In the genomic region with DNA sequence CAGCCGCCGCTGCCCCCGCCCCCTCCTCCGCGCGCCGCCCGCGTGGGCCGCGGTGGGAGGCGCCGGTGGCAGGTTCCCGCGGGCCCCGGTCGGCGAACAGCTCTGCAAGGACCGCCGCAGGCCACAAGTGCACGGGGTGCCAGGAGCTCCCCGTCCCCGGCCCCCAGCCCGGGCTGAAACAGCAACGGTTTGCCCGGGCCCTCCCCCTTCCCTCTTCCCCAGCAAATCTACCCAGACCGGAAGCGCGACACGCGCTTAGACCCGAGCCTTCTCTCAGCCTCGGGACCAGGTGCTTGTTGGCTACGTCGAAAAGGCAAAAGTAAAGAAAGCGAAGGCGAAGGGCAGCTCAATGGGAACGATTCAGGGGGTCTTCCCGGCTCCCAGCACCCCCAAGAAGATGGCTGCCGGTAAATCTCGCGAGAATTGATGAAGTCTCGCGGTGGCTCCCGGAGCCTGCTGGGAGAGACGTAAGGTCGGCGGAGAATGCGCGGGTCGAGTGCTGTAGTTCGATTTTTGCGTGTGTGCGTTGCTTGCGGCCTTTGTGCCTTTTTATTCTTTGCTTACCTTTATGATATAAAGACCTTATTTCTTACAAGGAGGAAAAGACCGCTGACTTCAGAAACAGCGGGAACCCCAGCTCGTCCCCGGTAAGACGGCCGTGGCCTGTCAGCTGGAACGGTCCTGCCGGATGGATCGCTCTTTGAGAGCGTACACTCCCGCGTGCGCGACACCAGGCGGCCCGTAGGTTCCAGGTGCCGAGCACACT, we compare ENCODE assay signal across 1 cellular context.
TF ChIP-seq lines count a peak whose summit lies in the region.

A gene with protein sequence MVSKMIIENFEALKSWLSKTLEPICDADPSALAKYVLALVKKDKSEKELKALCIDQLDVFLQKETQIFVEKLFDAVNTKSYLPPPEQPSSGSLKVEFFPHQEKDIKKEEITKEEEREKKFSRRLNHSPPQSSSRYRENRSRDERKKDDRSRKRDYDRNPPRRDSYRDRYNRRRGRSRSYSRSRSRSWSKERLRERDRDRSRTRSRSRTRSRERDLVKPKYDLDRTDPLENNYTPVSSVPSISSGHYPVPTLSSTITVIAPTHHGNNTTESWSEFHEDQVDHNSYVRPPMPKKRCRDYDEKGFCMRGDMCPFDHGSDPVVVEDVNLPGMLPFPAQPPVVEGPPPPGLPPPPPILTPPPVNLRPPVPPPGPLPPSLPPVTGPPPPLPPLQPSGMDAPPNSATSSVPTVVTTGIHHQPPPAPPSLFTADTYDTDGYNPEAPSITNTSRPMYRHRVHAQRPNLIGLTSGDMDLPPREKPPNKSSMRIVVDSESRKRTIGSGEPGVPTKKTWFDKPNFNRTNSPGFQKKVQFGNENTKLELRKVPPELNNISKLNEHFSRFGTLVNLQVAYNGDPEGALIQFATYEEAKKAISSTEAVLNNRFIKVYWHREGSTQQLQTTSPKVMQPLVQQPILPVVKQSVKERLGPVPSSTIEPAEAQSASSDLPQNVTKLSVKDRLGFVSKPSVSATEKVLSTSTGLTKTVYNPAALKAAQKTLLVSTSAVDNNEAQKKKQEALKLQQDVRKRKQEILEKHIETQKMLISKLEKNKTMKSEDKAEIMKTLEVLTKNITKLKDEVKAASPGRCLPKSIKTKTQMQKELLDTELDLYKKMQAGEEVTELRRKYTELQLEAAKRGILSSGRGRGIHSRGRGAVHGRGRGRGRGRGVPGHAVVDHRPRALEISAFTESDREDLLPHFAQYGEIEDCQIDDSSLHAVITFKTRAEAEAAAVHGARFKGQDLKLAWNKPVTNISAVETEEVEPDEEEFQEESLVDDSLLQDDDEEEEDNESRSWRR (minus strand): TSS at position 425 of the 766 bp plus-strand sequence. CDS start 481 bp downstream, outside the sequence.

TF ChIP-seq in K562, 482 proteins besides CTCF, POLR2A, EP300 and RAD21 (continued from another document and continues in another):
- TF ChIP-seq, protein P1, sequence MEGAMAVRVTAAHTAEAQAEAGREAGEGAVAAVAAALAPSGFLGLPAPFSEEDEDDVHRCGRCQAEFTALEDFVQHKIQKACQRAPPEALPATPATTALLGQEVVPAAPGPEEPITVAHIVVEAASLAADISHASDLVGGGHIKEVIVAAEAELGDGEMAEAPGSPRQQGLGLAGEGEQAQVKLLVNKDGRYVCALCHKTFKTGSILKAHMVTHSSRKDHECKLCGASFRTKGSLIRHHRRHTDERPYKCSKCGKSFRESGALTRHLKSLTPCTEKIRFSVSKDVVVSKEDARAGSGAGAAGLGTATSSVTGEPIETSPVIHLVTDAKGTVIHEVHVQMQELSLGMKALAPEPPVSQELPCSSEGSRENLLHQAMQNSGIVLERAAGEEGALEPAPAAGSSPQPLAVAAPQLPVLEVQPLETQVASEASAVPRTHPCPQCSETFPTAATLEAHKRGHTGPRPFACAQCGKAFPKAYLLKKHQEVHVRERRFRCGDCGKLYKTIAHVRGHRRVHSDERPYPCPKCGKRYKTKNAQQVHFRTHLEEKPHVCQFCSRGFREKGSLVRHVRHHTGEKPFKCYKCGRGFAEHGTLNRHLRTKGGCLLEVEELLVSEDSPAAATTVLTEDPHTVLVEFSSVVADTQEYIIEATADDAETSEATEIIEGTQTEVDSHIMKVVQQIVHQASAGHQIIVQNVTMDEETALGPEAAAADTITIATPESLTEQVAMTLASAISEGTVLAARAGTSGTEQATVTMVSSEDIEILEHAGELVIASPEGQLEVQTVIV (CRISPR knock-in tag; IDR thresholded peaks at IDR 0.05; ENCODE audit: borderline replicate concordance), result no peak
- TF ChIP-seq ZNF146 (CRISPR knock-in tag; IDR thresholded peaks at IDR 0.05; ENCODE audit: unreplicated experiment), result no peak
- no peak for TF ChIP-seq ZNF384 (IDR thresholded peaks at IDR 0.05; ENCODE audit: low read depth, low read length)
- TF ChIP-seq KLF13 (tag; IDR thresholded peaks at IDR 0.05; ENCODE audit: borderline replicate concordance, low read depth), result 0 out of 2 replicates have a peak, but pooled peaks have one; percentile 9
- TF ChIP-seq ZNF79 (CRISPR knock-in tag; IDR thresholded peaks at IDR 0.05; ENCODE audit: low read depth), result no peak
- TF ChIP-seq ZNF707 (CRISPR knock-in tag; conservative IDR thresholded peaks at IDR 0.05), result no peak
- TF ChIP-seq ZFX (CRISPR knock-in tag; IDR thresholded peaks at IDR 0.05), result peak; percentile 86
- TF ChIP-seq ZNF277 (CRISPR knock-in tag; IDR thresholded peaks at IDR 0.05; ENCODE audit: borderline replicate concordance), result no peak
- TF ChIP-seq HLTF (IDR thresholded peaks at IDR 0.05), result no peak
- peak; percentile 76 for TF ChIP-seq RBBP5 (IDR thresholded peaks at IDR 0.05; ENCODE audit: borderline replicate concordance, insufficient read depth, low read length, poor library complexity, severe bottlenecking)
- TF ChIP-seq MAFK (IDR thresholded peaks at IDR 0.05; ENCODE audit: low read length), result no peak
- no peak for TF ChIP-seq ZBTB9 (CRISPR knock-in tag; IDR thresholded peaks at IDR 0.05)
- TF ChIP-seq ZNF23 (CRISPR knock-in tag; IDR thresholded peaks at IDR 0.05), result no peak
- TF ChIP-seq MTF1 (CRISPR knock-in tag; IDR thresholded peaks at IDR 0.05; ENCODE audit: borderline replicate concordance), result no peak
- TF ChIP-seq STAG1 (CRISPR knock-in tag; IDR thresholded peaks at IDR 0.05; ENCODE audit: borderline replicate concordance), result no peak
- no peak for TF ChIP-seq SMARCC2 (IDR thresholded peaks at IDR 0.05; ENCODE audit: low read depth)
- no peak for TF ChIP-seq TFAM (CRISPR knock-in tag; conservative IDR thresholded peaks at IDR 0.05)
- TF ChIP-seq RBM17 (IDR thresholded peaks at IDR 0.05; ENCODE audit: borderline replicate concordance, low read depth, low read length), result no peak
- TF ChIP-seq ZNF280B (CRISPR knock-in tag; IDR thresholded peaks at IDR 0.05), result no peak
- TF ChIP-seq, protein P2, sequence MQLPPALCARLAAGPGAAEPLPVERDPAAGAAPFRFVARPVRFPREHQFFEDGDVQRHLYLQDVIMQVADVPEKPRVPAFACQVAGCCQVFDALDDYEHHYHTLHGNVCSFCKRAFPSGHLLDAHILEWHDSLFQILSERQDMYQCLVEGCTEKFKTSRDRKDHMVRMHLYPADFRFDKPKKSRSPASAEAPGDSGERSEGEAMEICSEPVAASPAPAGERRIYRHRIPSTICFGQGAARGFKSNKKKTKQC (CRISPR knock-in tag; IDR thresholded peaks at IDR 0.05), result no peak
- TF ChIP-seq, protein P3, sequence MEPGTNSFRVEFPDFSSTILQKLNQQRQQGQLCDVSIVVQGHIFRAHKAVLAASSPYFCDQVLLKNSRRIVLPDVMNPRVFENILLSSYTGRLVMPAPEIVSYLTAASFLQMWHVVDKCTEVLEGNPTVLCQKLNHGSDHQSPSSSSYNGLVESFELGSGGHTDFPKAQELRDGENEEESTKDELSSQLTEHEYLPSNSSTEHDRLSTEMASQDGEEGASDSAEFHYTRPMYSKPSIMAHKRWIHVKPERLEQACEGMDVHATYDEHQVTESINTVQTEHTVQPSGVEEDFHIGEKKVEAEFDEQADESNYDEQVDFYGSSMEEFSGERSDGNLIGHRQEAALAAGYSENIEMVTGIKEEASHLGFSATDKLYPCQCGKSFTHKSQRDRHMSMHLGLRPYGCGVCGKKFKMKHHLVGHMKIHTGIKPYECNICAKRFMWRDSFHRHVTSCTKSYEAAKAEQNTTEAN (CRISPR knock-in tag; IDR thresholded peaks at IDR 0.05), result 0 out of 2 replicates have a peak, but pooled peaks have one; percentile 44
- TF ChIP-seq ZNF324 (CRISPR knock-in tag; IDR thresholded peaks at IDR 0.05), result no peak
- TF ChIP-seq BDP1 (IDR thresholded peaks at IDR 0.05; ENCODE audit: insufficient read depth, insufficient read length), result no peak
- no peak for TF ChIP-seq ZNF75A (CRISPR knock-in tag; IDR thresholded peaks at IDR 0.05)
- no peak for TF ChIP-seq ZNF217 (CRISPR knock-in tag; IDR thresholded peaks at IDR 0.05)
- TF ChIP-seq, protein P4, sequence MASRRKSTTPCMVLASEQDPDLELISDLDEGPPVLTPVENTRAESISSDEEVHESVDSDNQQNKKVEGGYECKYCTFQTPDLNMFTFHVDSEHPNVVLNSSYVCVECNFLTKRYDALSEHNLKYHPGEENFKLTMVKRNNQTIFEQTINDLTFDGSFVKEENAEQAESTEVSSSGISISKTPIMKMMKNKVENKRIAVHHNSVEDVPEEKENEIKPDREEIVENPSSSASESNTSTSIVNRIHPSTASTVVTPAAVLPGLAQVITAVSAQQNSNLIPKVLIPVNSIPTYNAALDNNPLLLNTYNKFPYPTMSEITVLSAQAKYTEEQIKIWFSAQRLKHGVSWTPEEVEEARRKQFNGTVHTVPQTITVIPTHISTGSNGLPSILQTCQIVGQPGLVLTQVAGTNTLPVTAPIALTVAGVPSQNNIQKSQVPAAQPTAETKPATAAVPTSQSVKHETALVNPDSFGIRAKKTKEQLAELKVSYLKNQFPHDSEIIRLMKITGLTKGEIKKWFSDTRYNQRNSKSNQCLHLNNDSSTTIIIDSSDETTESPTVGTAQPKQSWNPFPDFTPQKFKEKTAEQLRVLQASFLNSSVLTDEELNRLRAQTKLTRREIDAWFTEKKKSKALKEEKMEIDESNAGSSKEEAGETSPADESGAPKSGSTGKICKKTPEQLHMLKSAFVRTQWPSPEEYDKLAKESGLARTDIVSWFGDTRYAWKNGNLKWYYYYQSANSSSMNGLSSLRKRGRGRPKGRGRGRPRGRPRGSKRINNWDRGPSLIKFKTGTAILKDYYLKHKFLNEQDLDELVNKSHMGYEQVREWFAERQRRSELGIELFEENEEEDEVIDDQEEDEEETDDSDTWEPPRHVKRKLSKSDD (conservative IDR thresholded peaks at IDR 0.05; ENCODE audit: low read length), result no peak; the same call in 1 of the 2 replicates
- TF ChIP-seq MCM5 (IDR thresholded peaks at IDR 0.05; ENCODE audit: low read depth), result no peak
- peak; percentile 48 for TF ChIP-seq GABPA (tag; conservative IDR thresholded peaks at IDR 0.05; ENCODE audit: low read depth)
- TF ChIP-seq TCF3 (CRISPR knock-in tag; IDR thresholded peaks at IDR 0.05), result 0 out of 2 replicates have a peak, but pooled peaks have one; percentile 4
- peak; percentile 3 for TF ChIP-seq MEIS2 (IDR thresholded peaks at IDR 0.05; ENCODE audit: partially characterized antibody)
- no peak for TF ChIP-seq KAT8 (IDR thresholded peaks at IDR 0.05; ENCODE audit: low read depth)
- no peak for TF ChIP-seq ZNF134 (CRISPR knock-in tag; conservative IDR thresholded peaks at IDR 0.05)
- no peak for TF ChIP-seq CBX1 (IDR thresholded peaks at IDR 0.05; ENCODE audit: low read depth)
- no peak for TF ChIP-seq SIRT6 (IDR thresholded peaks at IDR 0.05; ENCODE audit: low read depth, low read length)
- TF ChIP-seq, protein P5, sequence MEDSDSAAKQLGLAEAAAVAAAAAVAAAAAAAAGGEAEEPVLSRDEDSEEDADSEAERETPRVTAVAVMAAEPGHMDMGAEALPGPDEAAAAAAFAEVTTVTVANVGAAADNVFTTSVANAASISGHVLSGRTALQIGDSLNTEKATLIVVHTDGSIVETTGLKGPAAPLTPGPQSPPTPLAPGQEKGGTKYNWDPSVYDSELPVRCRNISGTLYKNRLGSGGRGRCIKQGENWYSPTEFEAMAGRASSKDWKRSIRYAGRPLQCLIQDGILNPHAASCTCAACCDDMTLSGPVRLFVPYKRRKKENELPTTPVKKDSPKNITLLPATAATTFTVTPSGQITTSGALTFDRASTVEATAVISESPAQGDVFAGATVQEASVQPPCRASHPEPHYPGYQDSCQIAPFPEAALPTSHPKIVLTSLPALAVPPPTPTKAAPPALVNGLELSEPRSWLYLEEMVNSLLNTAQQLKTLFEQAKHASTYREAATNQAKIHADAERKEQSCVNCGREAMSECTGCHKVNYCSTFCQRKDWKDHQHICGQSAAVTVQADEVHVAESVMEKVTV (CRISPR knock-in tag; IDR thresholded peaks at IDR 0.05), result no peak
- no peak for TF ChIP-seq SRSF3 (IDR thresholded peaks at IDR 0.05; ENCODE audit: insufficient read depth, low read length)
- no peak for TF ChIP-seq GTF2B (IDR thresholded peaks at IDR 0.05; ENCODE audit: extremely low read depth, insufficient read length)
- TF ChIP-seq TEAD2 (tag; IDR thresholded peaks at IDR 0.05), result no peak
- TF ChIP-seq, protein P6, sequence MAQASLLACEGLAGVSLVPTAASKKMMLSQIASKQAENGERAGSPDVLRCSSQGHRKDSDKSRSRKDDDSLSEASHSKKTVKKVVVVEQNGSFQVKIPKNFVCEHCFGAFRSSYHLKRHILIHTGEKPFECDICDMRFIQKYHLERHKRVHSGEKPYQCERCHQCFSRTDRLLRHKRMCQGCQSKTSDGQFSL (CRISPR knock-in tag; IDR thresholded peaks at IDR 0.05), result peak; percentile 73; the same call in 1 of the 2 replicates
- TF ChIP-seq, protein P6 (tag; IDR thresholded peaks at IDR 0.05), result peak in 1 of 2 experiments; percentile 75; a peak in 2 of 4 replicates
- no peak for TF ChIP-seq ZC3H8 (IDR thresholded peaks at IDR 0.05)
